ENCODE assay signal across 12 cellular contexts in genomic region chr15:90394702-90395442, GRCh38. TPM values are rescaled to one million over a fixed set of nuclear protein-coding genes. Genes with fewer than 3 reads are reported as not detected.
A peak's percentile ranks its signal among the peaks of the same experiment; 100 is the strongest.
DNase-seq lines count a peak whose midpoint lies in the region; ATAC-seq, FAIRE-seq and TF ChIP-seq lines count a peak whose summit lies in the region.
"Had no signal": no experiment of that assay in that cellular context is flagged by ENCODE, and none has a peak within 500 bp of the region (broad histone marks: within the 10 kb centered on the region; RNA-seq: fewer than 3 reads in every experiment).

No MANE protein-coding gene starts in this region.

- no peak for ATAC-seq in upper lobe of left lung (ENCODE audit: low FRiP score in 2 of 2)
- ATAC-seq in foreskin keratinocyte: no peak
- ATAC-seq: HCT116 had no signal

- H3K4me2 ChIP-seq in BLaER1 treated with 17β-estradiol and CSF1 and Interleukin-3, amounts not matched to agents 10 nM and 100 nM: peak overlapping the region; percentile 2 to 96 (median 42); a peak in 17 of 22 replicates
- H3K4me2 ChIP-seq in Loucy (ENCODE audit: low read depth, low read length, poor library complexity, severe bottlenecking): peak overlapping the region; percentile 0

- peaks cover 78 to 100% (median 93%) of the 10 kb centered on the region in 10 experiments for H3K4me1 ChIP-seq in BLaER1 treated with 17β-estradiol and CSF1 and Interleukin-3, amounts not matched to agents 10 nM and 100 nM
- H3K4me1 ChIP-seq in Loucy (ENCODE audit: insufficient read depth, low read length, poor library complexity, severe bottlenecking) (peaks cover 33% of the 10 kb centered on the region), esophagus muscularis mucosa (peaks cover 74 to 98% (median 96%) of the 10 kb centered on the region in 4 donors), prostate gland (replicated peaks) (peaks cover under 1% of the 10 kb centered on the region), upper lobe of left lung (peaks cover 63 to 92% (median 79%) of the 10 kb centered on the region in 4 donors), foreskin keratinocyte (peaks cover 16% of the 10 kb centered on the region)

- H3K27me3 ChIP-seq in BLaER1 treated with 17β-estradiol and CSF1 and Interleukin-3, amounts not matched to agents 10 nM and 100 nM: no peaks in the 10 kb centered on the region
- no peaks in the 10 kb centered on the region for H3K27me3 ChIP-seq in Loucy (ENCODE audit: insufficient read depth, low read length, poor library complexity, severe bottlenecking)
- no peaks in the 10 kb centered on the region for H3K27me3 ChIP-seq in esophagus muscularis mucosa
- H3K27me3 ChIP-seq in prostate gland (replicated peaks; ENCODE audit: insufficient read depth): no peaks in the 10 kb centered on the region
- no peaks in the 10 kb centered on the region for H3K27me3 ChIP-seq in upper lobe of left lung
- no peaks in the 10 kb centered on the region for H3K27me3 ChIP-seq in foreskin keratinocyte

- intact Hi-C loops in esophagus muscularis mucosa (cut with DNase I) (no loop called here), prostate gland (cut with DNase I) (no loop called here)

- WGBS in esophagus muscularis mucosa: 91% methylated on average over 12 of the region's 12 CpGs
- 95% methylated on average over 12 of the region's 12 CpGs for WGBS in prostate gland
- WGBS in upper lobe of left lung, 2 donors: 93 to 94% methylated on average over 12 of the region's 12 CpGs

- peak overlapping the region in 1 of 10 experiments; percentile 3; a peak in 1 of 20 replicates for H3K4me3 ChIP-seq in BLaER1 treated with 17β-estradiol and CSF1 and Interleukin-3, amounts not matched to agents 10 nM and 100 nM
- H3K4me3 ChIP-seq in Loucy (ENCODE audit: low read length, poor library complexity, severe bottlenecking): no peak overlapping the region
- no peak overlapping the region for H3K4me3 ChIP-seq in esophagus muscularis mucosa
- no peak overlapping the region for H3K4me3 ChIP-seq in prostate gland
- no peak overlapping the region for H3K4me3 ChIP-seq in upper lobe of left lung

- TF ChIP-seq POLR2A in esophagus muscularis mucosa (IDR thresholded peaks at IDR 0.05; ENCODE audit: low read depth) (no peak), prostate gland (IDR thresholded peaks at IDR 0.05) (no peak), upper lobe of left lung (IDR thresholded peaks at IDR 0.05) (no peak)

- TF ChIP-seq CTCF in Loucy (conservative IDR thresholded peaks at IDR 0.05; ENCODE audit: low read length): no peak
- no peak for TF ChIP-seq CTCF in esophagus muscularis mucosa (IDR thresholded peaks at IDR 0.05)
- no peak for TF ChIP-seq CTCF in prostate gland (IDR thresholded peaks at IDR 0.05)
- no peak for TF ChIP-seq CTCF in upper lobe of left lung (IDR thresholded peaks at IDR 0.05)
- TF ChIP-seq CTCF in foreskin keratinocyte (conservative IDR thresholded peaks at IDR 0.05): no peak

- H3K9me3 ChIP-seq in BLaER1 treated with 17β-estradiol and CSF1 and Interleukin-3, amounts not matched to agents 10 nM and 100 nM (replicated peaks in 1 of 11): 0 out of 22 replicates have a peak, but pooled peaks cover 0 to 4% (median 0%) of the 10 kb centered on the region in 11 experiments
- H3K9me3 ChIP-seq in Loucy (ENCODE audit: insufficient read depth, low read depth, low read length) (no peaks in the 10 kb centered on the region), esophagus muscularis mucosa (no peaks in the 10 kb centered on the region), prostate gland (no peaks in the 10 kb centered on the region), upper lobe of left lung (no peaks in the 10 kb centered on the region)

- H3F3A ChIP-seq in Loucy (ENCODE audit: low read depth): no peaks in the 10 kb centered on the region

- H3K27ac ChIP-seq in BLaER1 treated with 17β-estradiol and CSF1 and Interleukin-3, amounts not matched to agents 10 nM and 100 nM: peak overlapping the region in 9 of 11 experiments; percentile 6 to 52 (median 24); a peak in 11 of 22 replicates
- H3K27ac ChIP-seq in esophagus muscularis mucosa (replicated peaks in 1 of 4) (peak overlapping the region; percentile 45 to 62 (median 56)), prostate gland (peak overlapping the region; percentile 17 to 26), upper lobe of left lung (peak overlapping the region in 1 of 4 donors; percentile 21), foreskin keratinocyte (no peak overlapping the region)

- H3K79me2 ChIP-seq in Loucy (ENCODE audit: insufficient read depth, low read length): peaks cover 93% of the 10 kb centered on the region

- peaks cover 36 to 95% (median 61%) of the 10 kb centered on the region in 11 experiments for H3K36me3 ChIP-seq in BLaER1 treated with 17β-estradiol and CSF1 and Interleukin-3, amounts not matched to agents 10 nM and 100 nM
- no peaks in the 10 kb centered on the region; the same call in 1 of the 2 replicates for H3K36me3 ChIP-seq in Loucy (ENCODE audit: insufficient read depth, low read length)
- peaks cover 8 to 21% (median 16%) of the 10 kb centered on the region in 4 donors for H3K36me3 ChIP-seq in esophagus muscularis mucosa
- no peaks in the 10 kb centered on the region for H3K36me3 ChIP-seq in prostate gland
- peaks cover 6 to 24% (median 8%) of the 10 kb centered on the region in 4 donors for H3K36me3 ChIP-seq in upper lobe of left lung

- peaks cover 38 to 100% (median 68%) of the 10 kb centered on the region in 11 experiments; a peak in 21 of 22 replicates for H4K20me1 ChIP-seq in BLaER1 treated with 17β-estradiol and CSF1 and Interleukin-3, amounts not matched to agents 10 nM and 100 nM
- H4K20me1 ChIP-seq in Loucy (ENCODE audit: insufficient read depth, low read length, poor library complexity, severe bottlenecking): peaks cover 8% of the 10 kb centered on the region

- TF ChIP-seq EP300 in esophagus muscularis mucosa (IDR thresholded peaks at IDR 0.05) (no peak), upper lobe of left lung (IDR thresholded peaks at IDR 0.05) (no peak)

- FAIRE-seq in HTR-8/SVneo (lab: Jason Lieb, UNC): no peak

- H3K9me2 ChIP-seq in Loucy (replicated peaks; ENCODE audit: low read depth, low read length): no peaks in the 10 kb centered on the region

- no peak overlapping the region for H2AFZ ChIP-seq in Loucy (ENCODE audit: low read length)

- peak overlapping the region in 3 of 11 experiments; percentile 14 to 69 (median 53); a peak in 6 of 22 replicates for H3K9ac ChIP-seq in BLaER1 treated with 17β-estradiol and CSF1 and Interleukin-3, amounts not matched to agents 10 nM and 100 nM
- H3K9ac ChIP-seq in Loucy (ENCODE audit: low read depth, low read length, poor library complexity, severe bottlenecking): no peak overlapping the region

- DNase-seq in esophagus muscularis mucosa (ENCODE audit: extremely low spot score) (no peak), prostate gland (ENCODE audit: low spot score) (no peak), NCI-H146 (lab: John Stamatoyannopoulos, UW) (no peak), upper lobe of left lung (no peak), foreskin keratinocyte (no peak), HTR-8/SVneo (ENCODE audit: insufficient read length, low spot score) (no peak)
- DNase-seq: NCI-H1092, NCI-H526 treated with DMSO at 0.1 percent for 48 hours, right cardiac atrium had no signal

RNA-seq across cellular contexts. Expression of gene IQGAP1, which starts 6.8 kb away (rescaled TPM):
- total RNA-seq in esophagus muscularis mucosa: 100 to 1,000 TPM; 212 to 293 (median 251) TPM
- 100 to 1,000 TPM; 131 to 155 TPM for total RNA-seq in prostate gland
- 100 to 1,000 TPM; 216 to 502 (median 344) TPM for total RNA-seq in upper lobe of left lung
- 268 and 290 TPM in 2 replicates for total RNA-seq in foreskin keratinocyte
- polyA plus RNA-seq in foreskin keratinocyte: 99.5 and 102 TPM in 2 replicates

RNA-seq across cellular contexts. Expression of gene ZNF774, which starts 42.8 kb away (rescaled TPM):
- total RNA-seq in esophagus muscularis mucosa: 1 to 10 TPM; 1.5 to 2.3 (median 1.7) TPM
- 10 to 100 TPM in 1 of 2 donors, 1 to 10 TPM in 1; 7.5 to 10.5 TPM for total RNA-seq in prostate gland
- 1 to 10 TPM in 5 of 6 donors, under 1 TPM in 1; 1.00 to 8.4 (median 3.4) TPM for total RNA-seq in upper lobe of left lung
- 1.9 and 2.2 TPM in 2 replicates for total RNA-seq in foreskin keratinocyte
- 0.81 and 1.1 TPM in 2 replicates for polyA plus RNA-seq in foreskin keratinocyte
